In genomic region chr1:27111771-27112573, GRCh38 we compare ENCODE assay signal across 8 cellular contexts. TPM values are rescaled to one million over a fixed set of nuclear protein-coding genes. Genes with fewer than 3 reads are reported as not detected.
DNase-seq lines count a peak whose midpoint lies in the region; ATAC-seq, FAIRE-seq and TF ChIP-seq lines count a peak whose summit lies in the region.

No MANE protein-coding gene starts in this region.

- ATAC-seq in CD4-positive, alpha-beta T cell (ENCODE audit: poor library complexity): peak; percentile 99
- ATAC-seq in GM19395 (IDR thresholded peaks at IDR 0.05; ENCODE audit: unreplicated experiment): peak; percentile 88

- peaks cover 27 to 86% (median 65%) of the 10 kb centered on the region in 6 donors for H3K4me1 ChIP-seq in spleen

- no peak for TF ChIP-seq POLR2A in spleen (IDR thresholded peaks at IDR 0.05)

- no peaks in the 10 kb centered on the region for H3K27me3 ChIP-seq in CD4-positive, alpha-beta T cell (ENCODE audit: control insufficient read depth, insufficient read depth, low read length)
- no peaks in the 10 kb centered on the region for H3K27me3 ChIP-seq in spleen (replicated peaks in 1 of 7)

- H3K36me3 ChIP-seq in spleen: peaks cover 0 to 35% (median 0%) of the 10 kb centered on the region in 6 donors

- peaks cover 65% of the 10 kb centered on the region for H3K4me1 Mint-ChIP-seq in CD4-positive, alpha-beta T cell (ENCODE audit: low read depth)

- peak overlapping the region; percentile 49 for H3K27ac ChIP-seq in CD4-positive, alpha-beta T cell (ENCODE audit: low read depth, low read length)
- peak overlapping the region; percentile 63 to 87 (median 84) for H3K27ac ChIP-seq in spleen

- DNase-seq in CD4-positive, alpha-beta T cell: peak; percentile 46 to 69 (median 60)
- DNase-seq in HTR-8/SVneo (ENCODE audit: insufficient read length, low spot score) (peak; percentile 90), T-helper 9 cell (peak; percentile 49), astrocyte of the cerebellum (ENCODE audit: low read depth) (peak; percentile 81), iPS-NIHi11 (ENCODE audit: low spot score) (peak; percentile 61), spleen (peak; percentile 95), NCI-H187 (lab: John Stamatoyannopoulos, UW) (no peak)

- no peaks in the 10 kb centered on the region for H3K9me3 Mint-ChIP-seq in CD4-positive, alpha-beta T cell

- peak overlapping the region; percentile 79 for H3K4me3 Mint-ChIP-seq in CD4-positive, alpha-beta T cell

- 4 to 15% (median 11%) methylated on average over 2 to 5 of the region's 5 CpGs for WGBS in spleen, 5 donors

- POLR2A ChIA-PET in CD4-positive, alpha-beta T cell (lab: Charles Lee): interaction anchor here (0.5 to 2.9 kb wide), 12 partner anchors 9 to 166 kb away, joined by 3 to 35 read pairs (median 4); partner anchors contain the start of genes SLC9A1 and WDTC1

- H3K4me3 ChIP-seq in astrocyte of the cerebellum (ENCODE audit: low read depth, low read length) (no peak overlapping the region), spleen (peak overlapping the region in 1 of 8 donors; percentile 9)

- intact Hi-C loops in CD4-positive, alpha-beta T cell (cut with DNase I, micrococcal nuclease): loop anchor here (1.0 to 2.0 kb wide), 3 partner anchors 41 to 86 kb away; partner anchors contain the start of gene SLC9A1 (in 1 of the 2)
- intact Hi-C loops in spleen (cut with DNase I; ENCODE audit: low total_unique reads): no loop called here

- H3K27ac Mint-ChIP-seq in CD4-positive, alpha-beta T cell: peak overlapping the region; percentile 90

- CTCF ChIA-PET in CD4-positive, alpha-beta T cell (lab: Charles Lee): interaction anchor here (0.5 to 2.7 kb wide), 6 partner anchors 23 to 174 kb away, joined by 3 to 12 read pairs (median 6); partner anchors contain the start of gene SLC9A1

- peaks cover 9% of the 10 kb centered on the region for H3K36me3 Mint-ChIP-seq in CD4-positive, alpha-beta T cell (ENCODE audit: low read depth)

- no peaks in the 10 kb centered on the region for H3K9me3 ChIP-seq in CD4-positive, alpha-beta T cell (ENCODE audit: control insufficient read depth, low read length)
- no peaks in the 10 kb centered on the region for H3K9me3 ChIP-seq in spleen

- TF ChIP-seq CTCF in CD4-positive, alpha-beta T cell (IDR thresholded peaks at IDR 0.05): peak; percentile 64
- TF ChIP-seq CTCF in astrocyte of the cerebellum (IDR thresholded peaks at IDR 0.05; ENCODE audit: low read depth, low read length, missing control alignments): peak; percentile 49
- peak in 10 of 11 experiments; percentile 22 to 77 (median 54) for TF ChIP-seq CTCF in spleen (IDR thresholded peaks at IDR 0.05 in 8 of 11, conservative IDR thresholded peaks at IDR 0.05 in 3 of 11)

- peak; percentile 96 for FAIRE-seq in HTR-8/SVneo (lab: Jason Lieb, UNC)

- no peaks in the 10 kb centered on the region for H3K27me3 Mint-ChIP-seq in CD4-positive, alpha-beta T cell

- in situ Hi-C loops in astrocyte of the cerebellum (cut with HindIII; ENCODE audit: low sequenced_read_pairs): no loop called here

RNA-seq across cellular contexts. Expression of gene SLC9A1, which starts 43.0 kb away (rescaled TPM):
- total RNA-seq in CD4-positive, alpha-beta T cell: 10 to 100 TPM; 14.2 to 19.0 TPM
- total RNA-seq in spleen: 10 to 100 TPM; 21.2 to 40.4 (median 35.0) TPM
- polyA plus RNA-seq in spleen: 10 to 100 TPM in 1 of 3 donors, 1 to 10 TPM in 2; 6.0 to 14.8 (median 7.7) TPM

Comparison
In these comparisons a context has a peak if more than half of its experiments do, and no peak if none do; other contexts are left out.
1. DNase-seq: peak in CD4-positive, alpha-beta T cell (10 of 10), HTR-8/SVneo (single experiment), T-helper 9 cell (single experiment), astrocyte of the cerebellum (single experiment), iPS-NIHi11 (single experiment) and spleen (single experiment); none in NCI-H187 (0 of 2).
2. Peak in every context shown above with its lines, with median percentiles within 50 percentile points of each other: CTCF ChIP-seq.